In genomic region chr7:87875151-87876039, GRCh38 we compare ENCODE assay signal across 8 cellular contexts. TPM values are rescaled to one million over a fixed set of nuclear protein-coding genes. Genes with fewer than 3 reads are reported as not detected.
A peak's percentile ranks its signal among the peaks of the same experiment; 100 is the strongest.
DNase-seq lines count a peak whose midpoint lies in the region; ATAC-seq and TF ChIP-seq lines count a peak whose summit lies in the region.

No MANE protein-coding gene starts in this region.

- peaks cover 31% of the 10 kb centered on the region for H3K36me3 Mint-ChIP-seq in Calu3 (ENCODE audit: insufficient read depth, unreplicated experiment)

- H3K4me1 ChIP-seq in SJCRH30: 0 out of 2 replicates have a peak, but pooled peaks cover 3% of the 10 kb centered on the region
- H3K4me1 ChIP-seq in endocrine pancreas (ENCODE audit: control insufficient read depth, insufficient read depth, low read length): peaks cover 5% of the 10 kb centered on the region

- H3K4me3 ChIP-seq in SJCRH30: peak overlapping the region; percentile 85
- H3K4me3 ChIP-seq in endocrine pancreas (ENCODE audit: control insufficient read depth, insufficient read depth, low read length): peak overlapping the region; percentile 73

- peaks cover 29% of the 10 kb centered on the region for H3K4me1 Mint-ChIP-seq in Calu3 (ENCODE audit: low read depth, unreplicated experiment)

- H3K9ac ChIP-seq in endocrine pancreas (ENCODE audit: control insufficient read depth, insufficient read depth, low read length): peak overlapping the region; percentile 82

- H3K27me3 Mint-ChIP-seq in Calu3 (ENCODE audit: unreplicated experiment): no peaks in the 10 kb centered on the region

- DNase-seq in Calu3 (no peak), GM19238 (ENCODE audit: insufficient read length, low spot score) (peak; percentile 10), SJCRH30 (peak in 1 of 2 experiments; percentile 25), myocyte (ENCODE audit: low read depth) (peak; percentile 40), GOT3 (lab: John Stamatoyannopoulos, UW) (no peak), cortex of kidney (lab: John Stamatoyannopoulos, UW) (no peak)

- intact Hi-C loops in Calu3 (cut with micrococcal nuclease; ENCODE audit: unreplicated experiment): no loop called here

- CTCF ChIA-PET in Calu3 (lab: Charles Lee): no interaction called here

- no peak for TF ChIP-seq CTCF in Calu3 (IDR thresholded peaks at IDR 0.05; ENCODE audit: unreplicated experiment)

- peak overlapping the region; percentile 91 for H3K27ac Mint-ChIP-seq in Calu3 (ENCODE audit: unreplicated experiment)

- H3K4me3 Mint-ChIP-seq in Calu3 (ENCODE audit: low read depth, unreplicated experiment): peak overlapping the region; percentile 94

- H3K36me3 ChIP-seq in SJCRH30: peaks cover 40% of the 10 kb centered on the region
- no peaks in the 10 kb centered on the region for H3K36me3 ChIP-seq in endocrine pancreas (ENCODE audit: control insufficient read depth, insufficient read depth, low read length)

- H3K9me3 ChIP-seq in SJCRH30 (replicated peaks) (peaks cover 13% of the 10 kb centered on the region; the same call in 1 of the 2 replicates), endocrine pancreas (ENCODE audit: control insufficient read depth, low read length) (no peaks in the 10 kb centered on the region)

- BruUV-seq in Calu3 (replicated peaks; lab: Mats Ljungman, UMichigan): TSS peak; percentile 51

- peak overlapping the region; percentile 91 for H3K27ac ChIP-seq in SJCRH30

- no peaks in the 10 kb centered on the region for H3K9me3 Mint-ChIP-seq in Calu3 (ENCODE audit: low read depth, unreplicated experiment)

- ATAC-seq in HG03159 (IDR thresholded peaks at IDR 0.05; ENCODE audit: unreplicated experiment): peak; percentile 12

- H3K27me3 ChIP-seq in SJCRH30 (no peaks in the 10 kb centered on the region), endocrine pancreas (ENCODE audit: control insufficient read depth, insufficient read depth, low read length) (no peaks in the 10 kb centered on the region)

RNA-seq across cellular contexts. Expression of gene SLC25A40, which starts 0.8 kb away (rescaled TPM):
- 17.3 and 19.1 TPM in 2 replicates for total RNA-seq in Calu3 (2022)
- 32.5 and 43.7 TPM in 2 replicates for total RNA-seq in SJCRH30 (2014; rRNA removed; shearing (Covaris generic))
- total RNA-seq in myocyte: 10.6 and 12.4 TPM in 2 replicates
- polyA plus RNA-seq in myocyte (2012): 6.6 TPM

RNA-seq across cellular contexts. Expression of gene DBF4, which starts 0.9 kb away (rescaled TPM):
- total RNA-seq in Calu3 (2022) (22.0 and 28.4 TPM in 2 replicates), myocyte (14.8 and 18.6 TPM in 2 replicates)
- 123 and 141 TPM in 2 replicates for total RNA-seq in SJCRH30 (2014; rRNA removed; shearing (Covaris generic))
- 2.3 TPM for polyA plus RNA-seq in myocyte (2012)

RNA-seq across cellular contexts. Expression of gene ADAM22, which starts 58.7 kb away (rescaled TPM):
- total RNA-seq in Calu3 (2022): 3.0 and 3.2 TPM in 2 replicates
- 14.0 and 18.3 TPM in 2 replicates for total RNA-seq in SJCRH30 (2014; rRNA removed; shearing (Covaris generic))
- 0.10 and 0.27 TPM in 2 replicates for total RNA-seq in myocyte
- 0.04 TPM for polyA plus RNA-seq in myocyte (2012)

Comparison
In these comparisons a context has a peak if more than half of its experiments do, and no peak if none do; other contexts are left out.
1. DNase-seq: peak in GM19238 (single experiment) and myocyte (single experiment); none in Calu3 (single experiment), GOT3 (single experiment) and cortex of kidney (single experiment).